ENCODE assay signal across 8 cellular contexts in the genomic region with DNA sequence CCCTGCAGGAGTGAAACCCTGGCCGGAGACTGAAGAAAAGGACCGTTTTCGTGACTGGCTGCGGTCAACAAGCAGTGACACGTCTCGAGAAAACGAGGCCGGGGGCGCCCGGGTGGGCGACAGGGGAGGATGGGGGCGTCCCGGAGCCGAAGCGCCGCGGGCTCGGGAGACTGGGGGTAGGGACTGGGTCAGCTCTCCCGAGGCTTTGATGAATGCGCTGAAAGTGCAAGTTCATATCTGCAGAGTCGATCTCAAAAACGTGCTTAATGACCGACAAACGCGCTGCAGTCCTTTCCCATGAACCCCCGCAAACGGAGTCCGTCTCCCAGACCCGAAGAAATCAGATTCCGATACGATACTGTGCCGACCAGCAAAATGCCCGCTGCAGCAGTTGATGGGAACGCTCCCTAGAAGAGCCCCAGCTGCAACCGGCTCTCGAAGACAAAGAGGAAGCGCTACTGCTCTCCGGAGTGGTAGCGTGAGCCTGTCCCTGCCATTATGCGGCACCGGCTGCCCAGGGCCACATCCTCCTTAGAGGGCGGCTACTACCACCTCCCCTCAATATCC. TPM values are rescaled to one million over a fixed set of nuclear protein-coding genes. Genes with fewer than 3 reads are reported as not detected.
DNase-seq lines count a peak whose midpoint lies in the region; ATAC-seq and TF ChIP-seq lines count a peak whose summit lies in the region.

No MANE protein-coding gene starts in this region.

- no peak for TF ChIP-seq CTCF in BJ (IDR thresholded peaks at IDR 0.05; ENCODE audit: insufficient read depth, low read depth, low read length)
- TF ChIP-seq CTCF in osteoblast (IDR thresholded peaks at IDR 0.05; ENCODE audit: extremely low read depth, low read depth, low read length): no peak

- CTCF ChIA-PET in BJ (lab: Yijun Ruan, JAX): interaction anchor here (1.5 kb wide), 1 partner anchor 27 kb away, joined by 4 read pairs; no protein-coding TSS in a partner anchor
- CTCF ChIA-PET in activated naive CD4-positive, alpha-beta T cell treated with anti-CD3 and anti-CD28 coated beads, Interleukin-2, amount 10 ng/mL, durations not matched to agents 7 days and 5 days (lab: Charles Lee): interaction anchor here (0.8 kb wide), 1 partner anchor 84 kb away, joined by 4 read pairs; a partner anchor contains a TSS

- H2AFZ ChIP-seq in osteoblast (ENCODE audit: low read length): peak overlapping the region; percentile 75

- intact Hi-C loops in Right ventricle myocardium inferior (cut with DNase I): loop anchor here (10.0 kb wide), 2 partner anchors 124 to 534 kb away; a partner anchor contains a TSS

- peak overlapping the region; percentile 78 for H3K4me3 Mint-ChIP-seq in activated naive CD4-positive, alpha-beta T cell treated with anti-CD3 and anti-CD28 coated beads, Interleukin-2, amount 10 ng/mL, durations not matched to agents 7 days and 5 days

- no peaks in the 10 kb centered on the region for H3K4me1 ChIP-seq in osteoblast (ENCODE audit: insufficient read depth, low read length)

- H4K20me1 ChIP-seq in osteoblast (ENCODE audit: insufficient read depth, low read length): peaks cover 4% of the 10 kb centered on the region

- H3K27me3 ChIP-seq in BJ (ENCODE audit: control insufficient read depth, insufficient read depth, low read length) (no peaks in the 10 kb centered on the region), osteoblast (ENCODE audit: insufficient read depth, low read length) (no peaks in the 10 kb centered on the region)

- H3K36me3 Mint-ChIP-seq in activated naive CD4-positive, alpha-beta T cell treated with anti-CD3 and anti-CD28 coated beads, Interleukin-2, amount 10 ng/mL, durations not matched to agents 7 days and 5 days: no peaks in the 10 kb centered on the region

- peaks cover 22% of the 10 kb centered on the region for H3K79me2 ChIP-seq in osteoblast (ENCODE audit: insufficient read depth, low read length)

- H3K36me3 ChIP-seq in BJ (ENCODE audit: control insufficient read depth, insufficient read depth, low read length) (no peaks in the 10 kb centered on the region), osteoblast (ENCODE audit: insufficient read depth, low read length) (no peaks in the 10 kb centered on the region)

- H3K4me1 Mint-ChIP-seq in activated naive CD4-positive, alpha-beta T cell treated with anti-CD3 and anti-CD28 coated beads, Interleukin-2, amount 10 ng/mL, durations not matched to agents 7 days and 5 days: peaks cover 18% of the 10 kb centered on the region

- ATAC-seq in GM19395 (IDR thresholded peaks at IDR 0.05; ENCODE audit: unreplicated experiment) (peak; percentile 44), HG03520 (IDR thresholded peaks at IDR 0.05; ENCODE audit: unreplicated experiment) (peak; percentile 58), Right ventricle myocardium inferior (peak; percentile 52)

- H3K27ac ChIP-seq in osteoblast (ENCODE audit: low read depth, low read length): no peak overlapping the region

- H3K27me3 Mint-ChIP-seq in activated naive CD4-positive, alpha-beta T cell treated with anti-CD3 and anti-CD28 coated beads, Interleukin-2, amount 10 ng/mL, durations not matched to agents 7 days and 5 days: peaks cover 28% of the 10 kb centered on the region

- DNase-seq in BJ (ENCODE audit: low read depth) (no peak), RPMI8226 (peak; percentile 67), Right ventricle myocardium inferior (ENCODE audit: missing footprints) (peak; percentile 75), osteoblast (ENCODE audit: insufficient read length, low spot score, missing footprints) (peak; percentile 89), NCI-H2196 (lab: John Stamatoyannopoulos, UW; ENCODE audit: unreplicated experiment) (no peak)
- DNase-seq in activated naive CD4-positive, alpha-beta T cell treated with anti-CD3 and anti-CD28 coated beads, Interleukin-2, amount 10 ng/mL, durations not matched to agents 7 days and 5 days: peak; percentile 56

- H3K9me3 Mint-ChIP-seq in activated naive CD4-positive, alpha-beta T cell treated with anti-CD3 and anti-CD28 coated beads, Interleukin-2, amount 10 ng/mL, durations not matched to agents 7 days and 5 days: no peaks in the 10 kb centered on the region

- H3K9me3 ChIP-seq in osteoblast (ENCODE audit: low read depth, low read length): no peaks in the 10 kb centered on the region

- H3K4me3 ChIP-seq in BJ (ENCODE audit: low read depth, low read length) (peak overlapping the region; percentile 68), osteoblast (ENCODE audit: insufficient read depth, low read length) (peak overlapping the region; percentile 77)

- H3K27ac Mint-ChIP-seq in activated naive CD4-positive, alpha-beta T cell treated with anti-CD3 and anti-CD28 coated beads, Interleukin-2, amount 10 ng/mL, durations not matched to agents 7 days and 5 days: peak overlapping the region; percentile 76

- peak overlapping the region; percentile 87 for H3K4me2 ChIP-seq in osteoblast (ENCODE audit: insufficient read depth, low read length)

- POLR2A ChIA-PET in BJ (lab: Charles Lee): no interaction called here

RNA-seq across cellular contexts. Expression of a gene that starts 0.8 kb away (rescaled TPM):
- polyA plus RNA-seq in BJ (2011; rRNA removed): 72.2 and 92.2 TPM in 2 replicates
- polyA minus RNA-seq in BJ (2011; rRNA and poly(A)+ RNA removed): 38.3 and 53.6 TPM in 2 replicates
- total RNA-seq in Right ventricle myocardium inferior (81.4 TPM), osteoblast (79.9 and 85.0 TPM in 2 replicates)

Comparison
In these comparisons a context has a peak if more than half of its experiments do, and no peak if none do; other contexts are left out.
1. DNase-seq: peak in RPMI8226 (single experiment), activated naive CD4-positive, alpha-beta T cell treated with anti-CD3 and anti-CD28 coated beads, Interleukin-2, amount 10 ng/mL, durations not matched to agents 7 days and 5 days (single experiment), Right ventricle myocardium inferior (single experiment) and osteoblast (single experiment); none in BJ (single experiment) and NCI-H2196 (single experiment).
2. Peak in every context shown above with its lines, with median percentiles within 50 percentile points of each other: ATAC-seq.